16 cellular contexts compared by ENCODE assay signal in genomic region chr9:109423877-109424276, GRCh38.
DNase-seq lines count a peak whose midpoint lies in the region; ATAC-seq and TF ChIP-seq lines count a peak whose summit lies in the region.
"Had no signal": no experiment of that assay in that cellular context is flagged by ENCODE, and none has a peak within 500 bp of the region (broad histone marks: within the 10 kb centered on the region; RNA-seq: fewer than 3 reads in every experiment).

No MANE protein-coding gene starts in this region.

- no peaks in the 10 kb centered on the region for H3K36me3 Mint-ChIP-seq in nephron progenitor cell (ENCODE audit: low read depth)
- H3K36me3 Mint-ChIP-seq: CD8-positive, alpha-beta memory T cell had no signal

- 76% methylated on average over 1 of the region's 1 CpG for WGBS in suprapubic skin

- H3K4me3 ChIP-seq in left ventricle myocardium inferior (no peak overlapping the region), adipocyte (ENCODE audit: low read length) (no peak overlapping the region), suprapubic skin (no peak overlapping the region), uterus (no peak overlapping the region)
- H3K4me3 ChIP-seq: A549 had no signal

- peaks cover 50% of the 10 kb centered on the region for H3K4me1 ChIP-seq in left ventricle myocardium inferior
- no peaks in the 10 kb centered on the region for H3K4me1 ChIP-seq in adipocyte (ENCODE audit: control insufficient read depth, insufficient read depth, low read length)
- peaks cover 11% of the 10 kb centered on the region for H3K4me1 ChIP-seq in suprapubic skin
- H3K4me1 ChIP-seq in uterus: no peaks in the 10 kb centered on the region
- H3K4me1 ChIP-seq: A549, BE2C, Caco-2 had no signal

- no peaks in the 10 kb centered on the region for H3K36me3 ChIP-seq in left ventricle myocardium inferior
- no peaks in the 10 kb centered on the region for H3K36me3 ChIP-seq in adipocyte (ENCODE audit: control insufficient read depth, insufficient read depth, low read length, severe bottlenecking)
- peaks cover 27% of the 10 kb centered on the region for H3K36me3 ChIP-seq in suprapubic skin
- no peaks in the 10 kb centered on the region for H3K36me3 ChIP-seq in uterus
- H3K36me3 ChIP-seq: BE2C had no signal

- TF ChIP-seq EP300 in suprapubic skin (IDR thresholded peaks at IDR 0.05): no peak

- intact Hi-C loops in left ventricle myocardium inferior (cut with micrococcal nuclease) (no loop called here), Right ventricle myocardium superior (cut with DNase I) (no loop called here), uterus (cut with DNase I; ENCODE audit: low total_unique reads) (no loop called here)

- no peaks in the 10 kb centered on the region for H3K9me3 Mint-ChIP-seq in nephron progenitor cell
- H3K9me3 Mint-ChIP-seq: CD8-positive, alpha-beta memory T cell had no signal

- H3K27ac Mint-ChIP-seq in nephron progenitor cell: peak overlapping the region; percentile 66
- H3K27ac Mint-ChIP-seq: CD8-positive, alpha-beta memory T cell had no signal

- H3K9me3 ChIP-seq in left ventricle myocardium inferior (replicated peaks): no peaks in the 10 kb centered on the region
- H3K9me3 ChIP-seq in adipocyte (ENCODE audit: control insufficient read depth, low read length): no peaks in the 10 kb centered on the region
- no peaks in the 10 kb centered on the region for H3K9me3 ChIP-seq in suprapubic skin
- no peaks in the 10 kb centered on the region for H3K9me3 ChIP-seq in uterus
- H3K9me3 ChIP-seq: A549, BE2C, Caco-2 had no signal

- no peak for DNase-seq in left ventricle myocardium inferior
- DNase-seq in Right ventricle myocardium superior: no peak
- DNase-seq in adipocyte (ENCODE audit: low read depth): peak; percentile 6
- DNase-seq in nephron progenitor cell: no peak
- DNase-seq in suprapubic skin (ENCODE audit: low spot score in 2 of 2): no peak
- DNase-seq in uterus: no peak
- DNase-seq in HK-2 (ENCODE audit: unreplicated experiment): no peak
- DNase-seq: BE2C; Caco-2; CD8-positive, alpha-beta memory T cell; DMS53; GF-D8; IMR-90 had no signal

- H3K4me3 Mint-ChIP-seq in nephron progenitor cell: no peak overlapping the region

- no peak for ATAC-seq in Right ventricle myocardium superior (ENCODE audit: poor library complexity)
- no peak for ATAC-seq in GM21390 (IDR thresholded peaks at IDR 0.05; ENCODE audit: unreplicated experiment)
- ATAC-seq: A549, HCT116 had no signal

- peaks cover 76% of the 10 kb centered on the region for H3K4me1 Mint-ChIP-seq in nephron progenitor cell
- H3K4me1 Mint-ChIP-seq: CD8-positive, alpha-beta memory T cell had no signal

- no peak for TF ChIP-seq POLR2A in suprapubic skin (IDR thresholded peaks at IDR 0.05)
- TF ChIP-seq POLR2A in uterus (IDR thresholded peaks at IDR 0.05): no peak

- TF ChIP-seq CTCF in left ventricle myocardium inferior (IDR thresholded peaks at IDR 0.05; ENCODE audit: borderline replicate concordance): no peak
- TF ChIP-seq CTCF in nephron progenitor cell (IDR thresholded peaks at IDR 0.05): no peak
- no peak for TF ChIP-seq CTCF in suprapubic skin (IDR thresholded peaks at IDR 0.05)
- no peak for TF ChIP-seq CTCF in uterus (IDR thresholded peaks at IDR 0.05)

- H3K27me3 Mint-ChIP-seq in nephron progenitor cell (ENCODE audit: low read depth, poor library complexity): no peaks in the 10 kb centered on the region

- no peak overlapping the region for H3K9ac ChIP-seq in adipocyte (ENCODE audit: low read length)

- H3K27me3 ChIP-seq in left ventricle myocardium inferior (ENCODE audit: low read depth): no peaks in the 10 kb centered on the region
- H3K27me3 ChIP-seq in adipocyte (replicated peaks; ENCODE audit: control insufficient read depth, insufficient read depth, low read length): peaks cover 4% of the 10 kb centered on the region
- no peaks in the 10 kb centered on the region for H3K27me3 ChIP-seq in suprapubic skin
- H3K27me3 ChIP-seq in uterus: no peaks in the 10 kb centered on the region
- H3K27me3 ChIP-seq: BE2C had no signal

- peak overlapping the region; percentile 88 for H3K27ac ChIP-seq in left ventricle myocardium inferior (replicated peaks)
- H3K27ac ChIP-seq in suprapubic skin: peak overlapping the region; percentile 67
- H3K27ac ChIP-seq in uterus: no peak overlapping the region
- H3K27ac ChIP-seq: A549 had no signal

Comparison
In these comparisons a context has a peak if more than half of its experiments do, and no peak if none do; other contexts are left out.
1. H3K27ac ChIP-seq: peak in left ventricle myocardium inferior (single experiment) and suprapubic skin (single experiment); none in uterus (0 of 2).